In the genomic region with DNA sequence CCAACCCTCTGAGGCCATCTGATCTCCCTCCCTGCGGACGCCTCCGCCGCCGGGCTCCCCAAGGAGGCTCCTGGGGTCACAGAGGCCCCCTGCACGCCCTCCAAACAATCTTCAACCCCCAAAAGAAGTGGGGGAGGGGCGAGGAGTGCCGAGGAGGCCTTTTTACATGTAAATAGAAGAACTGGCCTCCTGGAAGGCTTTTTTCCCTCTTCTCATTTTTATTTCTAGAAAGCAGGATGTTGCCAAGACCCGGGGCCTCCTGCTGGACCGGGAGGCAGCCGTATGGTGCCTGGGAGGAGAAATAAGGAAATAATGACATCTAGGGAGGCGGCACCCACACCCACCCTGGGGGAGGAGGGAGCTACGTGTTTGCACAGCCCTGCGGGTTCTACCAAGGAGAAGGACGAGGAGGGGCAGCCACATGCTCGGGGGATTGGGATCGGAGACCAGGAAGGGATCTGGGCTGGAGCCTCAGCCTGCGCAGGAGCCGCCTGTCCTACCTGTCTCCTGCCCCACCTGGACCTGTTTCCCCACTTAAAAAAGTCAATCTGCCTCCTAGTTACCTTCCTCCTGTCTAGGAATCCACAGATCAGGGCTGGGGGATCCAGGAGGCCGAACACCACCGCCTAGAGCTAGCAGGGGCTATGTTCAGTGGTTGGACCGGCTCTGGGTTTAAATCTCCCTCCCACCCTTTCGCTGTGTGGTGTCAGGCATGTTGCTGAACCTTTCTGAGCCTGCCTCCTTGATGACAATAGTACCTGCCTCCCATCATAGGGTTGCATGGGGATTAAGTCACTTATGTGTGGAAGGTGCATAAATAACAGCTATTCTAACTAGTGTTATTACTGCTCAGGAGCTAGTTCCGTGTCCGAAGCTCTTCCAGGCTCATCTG, we compare ENCODE assay signal across 10 cellular contexts.
DNase-seq lines count a peak whose midpoint lies in the region; ATAC-seq and TF ChIP-seq lines count a peak whose summit lies in the region.
"Had no signal": no experiment of that assay in that cellular context is flagged by ENCODE, and none has a peak within 500 bp of the region (broad histone marks: within the 10 kb centered on the region; RNA-seq: fewer than 3 reads in every experiment).

No MANE protein-coding gene starts in this region.

- peak overlapping the region in 8 of 10 experiments; percentile 1 to 53 (median 28); a peak in 10 of 20 replicates for H3K4me3 ChIP-seq in BLaER1 treated with 17β-estradiol and CSF1 and Interleukin-3, amounts not matched to agents 10 nM and 100 nM
- H3K4me3 ChIP-seq in mucosa of stomach (ENCODE audit: low read length) (no peak overlapping the region), Karpas-422 (ENCODE audit: low read length) (no peak overlapping the region)

- no peaks in the 10 kb centered on the region for H3K79me2 ChIP-seq in Karpas-422 (ENCODE audit: low read length)

- H3K9me3 Mint-ChIP-seq in brain = peaks cover 0 to 2% (median 0%) of the 10 kb centered on the region in 5 experiments

- H3K36me3 ChIP-seq in BLaER1 treated with 17β-estradiol and CSF1 and Interleukin-3, amounts not matched to agents 10 nM and 100 nM = no peaks in the 10 kb centered on the region
- H3K36me3 ChIP-seq in mucosa of stomach (ENCODE audit: control insufficient read depth, insufficient read depth, low read length) (no peaks in the 10 kb centered on the region), Karpas-422 (ENCODE audit: insufficient read depth, low read length) (no peaks in the 10 kb centered on the region)

- H4K20me1 ChIP-seq in BLaER1 treated with 17β-estradiol and CSF1 and Interleukin-3, amounts not matched to agents 10 nM and 100 nM = no peaks in the 10 kb centered on the region; a peak in 1 of 22 replicates
- H4K20me1 ChIP-seq in Karpas-422 (ENCODE audit: insufficient read depth, low read depth, low read length) = no peaks in the 10 kb centered on the region

- peak; percentile 56 for DNase-seq in NCI-H1092 (lab: John Stamatoyannopoulos, UW)
- no peak for DNase-seq in Karpas-422
- DNase-seq: activated CD8-positive, alpha-beta T cell treated with anti-CD3 and anti-CD28 coated beads, Interleukin-2, amount 10 ng/mL, durations not matched to agents 7 days and 5 days; CD4-positive, CD25-positive, alpha-beta regulatory T cell had no signal

- H3K27ac Mint-ChIP-seq in brain = peak overlapping the region; percentile 88 to 96 (median 93)
- H3K27ac Mint-ChIP-seq: activated CD8-positive, alpha-beta T cell treated with anti-CD3 and anti-CD28 coated beads, Interleukin-2, amount 10 ng/mL, durations not matched to agents 7 days and 5 days had no signal

- TF ChIP-seq CTCF in brain (conservative IDR thresholded peaks at IDR 0.05) = no peak

- H3K27ac ChIP-seq in BLaER1 treated with 17β-estradiol and CSF1 and Interleukin-3, amounts not matched to agents 10 nM and 100 nM = peak overlapping the region in 10 of 11 experiments; percentile 50 to 80 (median 73); a peak in 18 of 22 replicates
- H3K27ac ChIP-seq in Karpas-422 (ENCODE audit: low read length) = no peak overlapping the region

- H3K27me3 ChIP-seq in BLaER1 treated with 17β-estradiol and CSF1 and Interleukin-3, amounts not matched to agents 10 nM and 100 nM = peaks cover 0 to 27% (median 0%) of the 10 kb centered on the region in 11 experiments; a peak in 4 of 22 replicates
- H3K27me3 ChIP-seq in mucosa of stomach (ENCODE audit: control insufficient read depth, insufficient read depth, low read length) = no peaks in the 10 kb centered on the region
- H3K27me3 ChIP-seq in Karpas-422 (ENCODE audit: low read length) = no peaks in the 10 kb centered on the region

- no peaks in the 10 kb centered on the region for H3K36me3 Mint-ChIP-seq in brain
- H3K36me3 Mint-ChIP-seq: CD4-positive, CD25-positive, alpha-beta regulatory T cell had no signal

- peak overlapping the region; percentile 73 to 96 (median 89) for H3K4me2 ChIP-seq in BLaER1 treated with 17β-estradiol and CSF1 and Interleukin-3, amounts not matched to agents 10 nM and 100 nM
- no peak overlapping the region for H3K4me2 ChIP-seq in Karpas-422 (ENCODE audit: low read depth, low read length, poor library complexity, severe bottlenecking)

- peaks cover 22 to 67% (median 59%) of the 10 kb centered on the region in 10 experiments for H3K4me1 ChIP-seq in BLaER1 treated with 17β-estradiol and CSF1 and Interleukin-3, amounts not matched to agents 10 nM and 100 nM
- H3K4me1 ChIP-seq in mucosa of stomach (ENCODE audit: control insufficient read depth, insufficient read depth, low read length) (peaks cover 34% of the 10 kb centered on the region), Karpas-422 (ENCODE audit: low read length) (no peaks in the 10 kb centered on the region)

- no peaks in the 10 kb centered on the region for H3K9me2 ChIP-seq in Karpas-422 (replicated peaks; ENCODE audit: insufficient read depth, low read length)

- H3K27me3 Mint-ChIP-seq in brain = peaks cover 3% of the 10 kb centered on the region

- no peak for ATAC-seq in GM18870 (IDR thresholded peaks at IDR 0.05; ENCODE audit: unreplicated experiment)
- ATAC-seq in HG03571 (IDR thresholded peaks at IDR 0.05; ENCODE audit: unreplicated experiment) = no peak
- ATAC-seq in GM21528 (IDR thresholded peaks at IDR 0.05; ENCODE audit: low FRiP score, unreplicated experiment) = no peak
- ATAC-seq: activated CD8-positive, alpha-beta T cell treated with anti-CD3 and anti-CD28 coated beads, Interleukin-2, amount 10 ng/mL, durations not matched to agents 7 days and 5 days had no signal

- peak overlapping the region; percentile 48 to 63 (median 57) for H3K4me3 Mint-ChIP-seq in brain
- H3K4me3 Mint-ChIP-seq: activated CD8-positive, alpha-beta T cell treated with anti-CD3 and anti-CD28 coated beads, Interleukin-2, amount 10 ng/mL, durations not matched to agents 7 days and 5 days; CD4-positive, CD25-positive, alpha-beta regulatory T cell had no signal

- H3K9ac ChIP-seq in BLaER1 treated with 17β-estradiol and CSF1 and Interleukin-3, amounts not matched to agents 10 nM and 100 nM = peak overlapping the region in 10 of 11 experiments; percentile 48 to 73 (median 66); a peak in 20 of 22 replicates
- peak overlapping the region; percentile 3 for H3K9ac ChIP-seq in mucosa of stomach (ENCODE audit: low read length)
- no peak overlapping the region for H3K9ac ChIP-seq in Karpas-422 (ENCODE audit: low read length)

- H3K4me1 Mint-ChIP-seq in brain = peaks cover 64% of the 10 kb centered on the region
- H3K4me1 Mint-ChIP-seq: CD4-positive, CD25-positive, alpha-beta regulatory T cell had no signal

- H3K9me3 ChIP-seq in BLaER1 treated with 17β-estradiol and CSF1 and Interleukin-3, amounts not matched to agents 10 nM and 100 nM (replicated peaks in 1 of 11) = no peaks in the 10 kb centered on the region
- H3K9me3 ChIP-seq in mucosa of stomach (ENCODE audit: control insufficient read depth, low read length) (no peaks in the 10 kb centered on the region), Karpas-422 (ENCODE audit: low read length) (no peaks in the 10 kb centered on the region)

- H2AFZ ChIP-seq in Karpas-422 (ENCODE audit: low read length) = no peak overlapping the region

Comparison
In these comparisons a context has a peak if more than half of its experiments do, and no peak if none do; other contexts are left out.
1. H3K4me3 ChIP-seq: peak in BLaER1 treated with 17β-estradiol and CSF1 and Interleukin-3, amounts not matched to agents 10 nM and 100 nM (8 of 10); none in mucosa of stomach (single experiment) and Karpas-422 (single experiment).